Comparison of ENCODE assay signal across 8 cellular contexts in genomic region chr15:85586196-85586595, GRCh38.
A peak's percentile ranks its signal among the peaks of the same experiment; 100 is the strongest.
DNase-seq lines count a peak whose midpoint lies in the region; ATAC-seq and TF ChIP-seq lines count a peak whose summit lies in the region.
"Not testable (repeated sequence)": the region's sequence is repeated elsewhere in the genome, so short reads cannot be mapped to it uniquely, and the experiment has no call there.

No MANE protein-coding gene starts in this region.

- not testable (repeated sequence) for H4K20me1 ChIP-seq in Loucy (ENCODE audit: insufficient read depth, low read length, poor library complexity, severe bottlenecking)

- not testable (repeated sequence) for H2AFZ ChIP-seq in Loucy (ENCODE audit: low read length)

- POLR2A ChIA-PET in activated CD4-positive, alpha-beta memory T cell treated with anti-CD3 and anti-CD28 coated beads for 36 hours (lab: Charles Lee), result interaction anchor here (0.8 to 1.9 kb wide), 6 partner anchors 11 to 206 kb away, joined by 3 to 8 read pairs (median 4); partner anchors contain the start of gene AKAP13

- TF ChIP-seq EP300 in transverse colon (IDR thresholded peaks at IDR 0.05; ENCODE audit: low read depth), result not testable (repeated sequence)

- not testable (repeated sequence) for H3K9me3 Mint-ChIP-seq in CD14-positive monocyte; activated CD4-positive, alpha-beta memory T cell treated with anti-CD3 and anti-CD28 coated beads for 36 hours; naive B cell

- not testable (repeated sequence) for DNase-seq in CD14-positive monocyte (ENCODE audit: low spot score); naive B cell; transverse colon
- peak; percentile 78 for DNase-seq in activated CD4-positive, alpha-beta memory T cell treated with anti-CD3 and anti-CD28 coated beads for 36 hours
- DNase-seq in activated naive CD4-positive, alpha-beta T cell treated with Interleukin-2 at 50 U/mL for 16 hours, result peak; percentile 36
- DNase-seq in stimulated activated CD4-positive, alpha-beta T cell treated with anti-CD3 and anti-CD28 coated beads, Interleukin-4, amount 100 ng/mL, for 24 hours, result peak; percentile 24

- H3K4me1 ChIP-seq in Loucy (ENCODE audit: insufficient read depth, low read length, poor library complexity, severe bottlenecking) (peaks cover 61% of the 10 kb centered on the region), esophagus (ENCODE audit: control insufficient read depth in 2 of 2, insufficient read depth in 2 of 2, low read length in 1 of 2) (peaks cover 3 to 10% of the 10 kb centered on the region in 2 donors), transverse colon (peaks cover 17 to 97% (median 68%) of the 10 kb centered on the region in 4 donors)

- in situ Hi-C loops in transverse colon (cut with MboI; ENCODE audit: low pct_ligation_motif_present in 1 of 4, low pct_unique_long_range_greater_than_20kb in 1 of 4, low sequenced_read_pairs in 3 of 4), result loop anchor here in 1 of 4 donors (25.0 kb wide), 1 partner anchor 99 kb away; no protein-coding TSS in a partner anchor

- CTCF ChIA-PET in activated CD4-positive, alpha-beta memory T cell treated with anti-CD3 and anti-CD28 coated beads for 36 hours (lab: Charles Lee), result interaction anchor here (0.7 to 1.9 kb wide), 10 partner anchors 10 to 881 kb away, joined by 3 to 6 read pairs (median 3); no protein-coding TSS in a partner anchor

- peak overlapping the region; percentile 73 for H3K4me2 ChIP-seq in Loucy (ENCODE audit: low read depth, low read length, poor library complexity, severe bottlenecking)

- WGBS in esophagus, 2 donors, result 79 to 81% methylated on average over 5 of the region's 5 CpGs
- WGBS in transverse colon (ENCODE audit: low coverage in 1 of 2), 2 donors, result 68 to 82% methylated on average over 2 to 5 of the region's 5 CpGs

- not testable (repeated sequence) for ATAC-seq in naive B cell (ENCODE audit: low read depth in 2 of 2)

- H3K4me3 Mint-ChIP-seq in CD14-positive monocyte; activated CD4-positive, alpha-beta memory T cell treated with anti-CD3 and anti-CD28 coated beads for 36 hours: not testable (repeated sequence)
- peak overlapping the region in 1 of 8 donors; percentile 59 for H3K4me3 Mint-ChIP-seq in naive B cell

- TF ChIP-seq CTCF in CD14-positive monocyte (IDR thresholded peaks at IDR 0.05); Loucy (conservative IDR thresholded peaks at IDR 0.05; ENCODE audit: low read length); transverse colon (IDR thresholded peaks at IDR 0.05): not testable (repeated sequence)

- not testable (repeated sequence) for H3K9me2 ChIP-seq in Loucy (replicated peaks; ENCODE audit: low read depth, low read length)

- H3K27me3 ChIP-seq in Loucy (ENCODE audit: insufficient read depth, low read length, poor library complexity, severe bottlenecking); esophagus (ENCODE audit: control insufficient read depth in 1 of 2, insufficient read depth in 2 of 2, low read length in 2 of 2); transverse colon: not testable (repeated sequence)

- H3K4me1 Mint-ChIP-seq in CD14-positive monocyte (peaks cover 53% of the 10 kb centered on the region), naive B cell (peaks cover 42 to 48% (median 44%) of the 10 kb centered on the region in 3 donors)
- peaks cover 73% of the 10 kb centered on the region for H3K4me1 Mint-ChIP-seq in activated CD4-positive, alpha-beta memory T cell treated with anti-CD3 and anti-CD28 coated beads for 36 hours (ENCODE audit: low read depth)

- not testable (repeated sequence) for H3K27me3 Mint-ChIP-seq in CD14-positive monocyte (ENCODE audit: low read depth in 3 of 3); activated CD4-positive, alpha-beta memory T cell treated with anti-CD3 and anti-CD28 coated beads for 36 hours; naive B cell

- H3K79me2 ChIP-seq in Loucy (ENCODE audit: insufficient read depth, low read length), result peaks cover 61% of the 10 kb centered on the region

- H3K9ac ChIP-seq in Loucy (ENCODE audit: low read depth, low read length, poor library complexity, severe bottlenecking), result not testable (repeated sequence)

- H3K9me3 ChIP-seq in Loucy (ENCODE audit: insufficient read depth, low read depth, low read length); esophagus (ENCODE audit: control insufficient read depth in 2 of 2, insufficient read depth in 1 of 2, low read depth in 1 of 2, low read length in 1 of 2); transverse colon: not testable (repeated sequence)

- H3K4me3 ChIP-seq in Loucy (ENCODE audit: low read length, poor library complexity, severe bottlenecking); esophagus (ENCODE audit: low read depth in 1 of 2, low read length in 2 of 2); transverse colon: not testable (repeated sequence)

- H3K36me3 Mint-ChIP-seq in CD14-positive monocyte, result peaks cover 84 to 89% of the 10 kb centered on the region in 2 donors
- peaks cover 58% of the 10 kb centered on the region for H3K36me3 Mint-ChIP-seq in activated CD4-positive, alpha-beta memory T cell treated with anti-CD3 and anti-CD28 coated beads for 36 hours
- peaks cover 14 to 18% of the 10 kb centered on the region in 2 donors for H3K36me3 Mint-ChIP-seq in naive B cell

- not testable (repeated sequence) for TF ChIP-seq POLR2A in transverse colon (IDR thresholded peaks at IDR 0.05)

- H3K27ac ChIP-seq in esophagus (ENCODE audit: low read depth in 2 of 2, low read length in 1 of 2), result peak overlapping the region; percentile 1 to 8
- H3K27ac ChIP-seq in transverse colon, result peak overlapping the region; percentile 34 to 87 (median 82)

- peaks cover 17% of the 10 kb centered on the region for H3F3A ChIP-seq in Loucy (ENCODE audit: low read depth)

- H3K27ac Mint-ChIP-seq in CD14-positive monocyte (peak overlapping the region in 6 of 7 donors; percentile 62 to 100 (median 88)), naive B cell (peak overlapping the region in 4 of 6 donors; percentile 44 to 98 (median 70))
- peak overlapping the region; percentile 93 for H3K27ac Mint-ChIP-seq in activated CD4-positive, alpha-beta memory T cell treated with anti-CD3 and anti-CD28 coated beads for 36 hours

- intact Hi-C loops in CD14-positive monocyte (cut with micrococcal nuclease), result loop anchor here in 1 of 2 donors (10.0 kb wide), 1 partner anchor 101 kb away; no protein-coding TSS in a partner anchor
- intact Hi-C loops in activated CD4-positive, alpha-beta memory T cell treated with anti-CD3 and anti-CD28 coated beads for 36 hours (cut with micrococcal nuclease), result loop anchor here (1.0 kb wide), 1 partner anchor 86 kb away; no protein-coding TSS in a partner anchor
- intact Hi-C loops in transverse colon (cut with DNase I; ENCODE audit: low total_unique reads), result not testable (repeated sequence)

- H3K36me3 ChIP-seq in Loucy (ENCODE audit: insufficient read depth, low read length), result peaks cover 13% of the 10 kb centered on the region; the same call in 1 of the 2 replicates
- not testable (repeated sequence) for H3K36me3 ChIP-seq in esophagus (ENCODE audit: control insufficient read depth in 2 of 2, insufficient read depth in 2 of 2, low read length in 1 of 2); transverse colon
